10 cellular contexts compared by ENCODE assay signal in genomic region chr1:147579532-147580199, GRCh38. TPM values are rescaled to one million over a fixed set of nuclear protein-coding genes. Genes with fewer than 3 reads are reported as not detected.
A peak's percentile ranks its signal among the peaks of the same experiment; 100 is the strongest.
DNase-seq lines count a peak whose midpoint lies in the region; ATAC-seq and TF ChIP-seq lines count a peak whose summit lies in the region.
"Had no signal": no experiment of that assay in that cellular context is flagged by ENCODE, and none has a peak within 500 bp of the region (broad histone marks: within the 10 kb centered on the region; RNA-seq: fewer than 3 reads in every experiment).

No MANE protein-coding gene starts in this region.

- H2AFZ ChIP-seq in smooth muscle cell (ENCODE audit: low read depth), result no peak overlapping the region

- H3K27ac ChIP-seq in smooth muscle cell (ENCODE audit: low read depth) (peak overlapping the region; percentile 21), foreskin keratinocyte (no peak overlapping the region)

- DNase-seq in NOMO-1 treated with DMSO at 0.1 percent for 48 hours (lab: John Stamatoyannopoulos, UW; ENCODE audit: unreplicated experiment) (peak; percentile 10), NOMO-1 treated with dmso at 0.1 percent for 144 hours (lab: John Stamatoyannopoulos, UW; ENCODE audit: unreplicated experiment) (no peak), RPMI7951 (ENCODE audit: low read depth) (peak; percentile 61), fibroblast of mammary gland (ENCODE audit: low read depth) (peak; percentile 31), smooth muscle cell (lab: John Stamatoyannopoulos, UW; ENCODE audit: unreplicated experiment) (no peak), GOT3 (lab: John Stamatoyannopoulos, UW) (no peak), foreskin keratinocyte (no peak)
- no peak for DNase-seq in effector CD8-positive, alpha-beta T cell (lab: John Stamatoyannopoulos, UW)
- DNase-seq: erythroblast had no signal

- no peaks in the 10 kb centered on the region for H3K27me3 ChIP-seq in smooth muscle cell (ENCODE audit: low read depth)
- peaks cover 71% of the 10 kb centered on the region for H3K27me3 ChIP-seq in foreskin keratinocyte

- peaks cover 8% of the 10 kb centered on the region for H3K79me2 ChIP-seq in smooth muscle cell (ENCODE audit: low read depth)

- H3K4me3 ChIP-seq in fibroblast of mammary gland (ENCODE audit: control insufficient read depth, low read depth, low read length), result no peak overlapping the region
- H3K4me3 ChIP-seq in smooth muscle cell, result peak overlapping the region; percentile 34

- H3K4me1 ChIP-seq in smooth muscle cell (ENCODE audit: low read depth) (peaks cover 3% of the 10 kb centered on the region), foreskin keratinocyte (no peaks in the 10 kb centered on the region)

- TF ChIP-seq CTCF in fibroblast of mammary gland (conservative IDR thresholded peaks at IDR 0.05; ENCODE audit: control insufficient read depth, insufficient read depth, low read depth, low read length) (no peak), smooth muscle cell (IDR thresholded peaks at IDR 0.05; ENCODE audit: borderline replicate concordance, insufficient read depth, poor library complexity, severe bottlenecking) (no peak), foreskin keratinocyte (conservative IDR thresholded peaks at IDR 0.05) (no peak)

- H4K20me1 ChIP-seq in smooth muscle cell (ENCODE audit: low read depth), result peaks cover 20% of the 10 kb centered on the region

- 30% methylated on average over 6 of the region's 6 CpGs for whole genome bisulfite sequencing in smooth muscle cell (ENCODE audit: low lambda C conversion rate)

- no peak for ATAC-seq in foreskin keratinocyte
- ATAC-seq: Panc1 had no signal

- H3K9ac ChIP-seq in smooth muscle cell (ENCODE audit: low read depth), result no peak overlapping the region

- no peaks in the 10 kb centered on the region for H3K36me3 ChIP-seq in smooth muscle cell (ENCODE audit: low read depth)

- peak overlapping the region; percentile 56 for H3K4me2 ChIP-seq in smooth muscle cell

- H3K9me3 ChIP-seq in smooth muscle cell (replicated peaks; ENCODE audit: low read depth), result no peaks in the 10 kb centered on the region

- no peaks in the 10 kb centered on the region for H3F3A ChIP-seq in smooth muscle cell (ENCODE audit: low read depth)

RNA-seq across cellular contexts. Expression of gene BCL9, which starts 38.4 kb away (rescaled TPM):
- total RNA-seq in RPMI7951 (2014; rRNA removed; shearing (Covaris generic)), result 4.8 and 9.8 TPM in 2 replicates
- total RNA-seq in smooth muscle cell (12.2 and 19.2 TPM in 2 replicates), foreskin keratinocyte (9.6 and 10.3 TPM in 2 replicates)
- polyA plus RNA-seq in smooth muscle cell (11.1 and 15.6 TPM in 2 replicates), foreskin keratinocyte (2.4 and 2.7 TPM in 2 replicates)

Comparison
In these comparisons a context has a peak if more than half of its experiments do, and no peak if none do; other contexts are left out.
1. DNase-seq: peak in NOMO-1 treated with DMSO at 0.1 percent for 48 hours (single experiment), RPMI7951 (single experiment) and fibroblast of mammary gland (single experiment); none in NOMO-1 treated with dmso at 0.1 percent for 144 hours (single experiment), smooth muscle cell (single experiment), effector CD8-positive, alpha-beta T cell (single experiment), GOT3 (single experiment) and foreskin keratinocyte (0 of 2).